In genomic region chr1:1228596-1229321, GRCh38 we compare ENCODE assay signal across 18 cellular contexts. TPM values are rescaled to one million over a fixed set of nuclear protein-coding genes. Genes with fewer than 3 reads are reported as not detected.
DNase-seq lines count a peak whose midpoint lies in the region; ATAC-seq, FAIRE-seq and TF ChIP-seq lines count a peak whose summit lies in the region.
"Had no signal": no experiment of that assay in that cellular context is flagged by ENCODE, and none has a peak within 500 bp of the region (broad histone marks: within the 10 kb centered on the region; RNA-seq: fewer than 3 reads in every experiment).

No MANE protein-coding gene starts in this region.

- H2BK120ac ChIP-seq in H1 (replicated peaks; ENCODE audit: low read depth, low read length) = no peak overlapping the region

- CTCF ChIA-PET in CD4-positive, alpha-beta memory T cell (lab: Charles Lee; ENCODE audit: partially characterized antibody) = interaction anchor here (1.5 kb wide), 1 partner anchor 70 kb away, joined by 3 read pairs; no protein-coding TSS in a partner anchor
- CTCF ChIA-PET in H1 (lab: Charles Lee; ENCODE audit: partially characterized antibody) = interaction anchor here (0.6 to 6.2 kb wide), 9 partner anchors 10 to 277 kb away, joined by 3 to 28 read pairs (median 3); no protein-coding TSS in a partner anchor

- H2BK5ac ChIP-seq in H1 (ENCODE audit: low read depth, low read length) = no peak overlapping the region

- H3K27ac Mint-ChIP-seq in CD4-positive, alpha-beta memory T cell = peak overlapping the region in 2 of 7 donors; percentile 31 to 68

- FAIRE-seq in H1 (lab: Jason Lieb, UNC) (no peak), HTR-8/SVneo (lab: Jason Lieb, UNC) (no peak)
- FAIRE-seq: A204.1 had no signal

- no peaks in the 10 kb centered on the region for H3K9me3 ChIP-seq in CD4-positive, alpha-beta memory T cell (ENCODE audit: control insufficient read depth in 1 of 2, low read length in 2 of 2)
- H3K9me3 ChIP-seq in OCI-LY1 (ENCODE audit: low read length) = no peaks in the 10 kb centered on the region
- H3K9me3 ChIP-seq in H1 (ENCODE audit: insufficient read depth in 2 of 2, low read depth in 1 of 2, low read length in 1 of 2) = peaks cover 0 to 9% of the 10 kb centered on the region in 2 experiments; a peak in 2 of 4 replicates
- H3K9me3 ChIP-seq: BLaER1 treated with 17β-estradiol and CSF1 and Interleukin-3, amounts not matched to agents 10 nM and 100 nM had no signal

- peaks cover 33% of the 10 kb centered on the region for H3K4me1 ChIP-seq in CD4-positive, alpha-beta memory T cell (ENCODE audit: insufficient read depth, low read length)
- H3K4me1 ChIP-seq in OCI-LY1 (ENCODE audit: insufficient read depth, low read length, severe bottlenecking) (peaks cover 37% of the 10 kb centered on the region), H1 (replicated peaks in 1 of 4; ENCODE audit: control insufficient read depth in 3 of 4, insufficient read depth in 4 of 4, low read length in 3 of 4) (peaks cover 0 to 6% (median under 1%) of the 10 kb centered on the region in 4 experiments; a peak in 4 of 7 replicates)

- H2BK12ac ChIP-seq in H1 (ENCODE audit: low read depth, low read length) = no peak overlapping the region

- H3K79me1 ChIP-seq in H1 (ENCODE audit: low read depth, low read length) = peaks cover 41% of the 10 kb centered on the region

- H3K4me2 ChIP-seq in OCI-LY1 (ENCODE audit: low read length) = peak overlapping the region; percentile 78
- H3K4me2 ChIP-seq in H1 (ENCODE audit: insufficient read depth in 1 of 2, low read depth in 2 of 2, low read length in 2 of 2) = no peak overlapping the region

- intact Hi-C loops in CD4-positive, alpha-beta memory T cell (cut with micrococcal nuclease) = no loop called here

- TF ChIP-seq EP300 in H1 (IDR thresholded peaks at IDR 0.05; ENCODE audit: borderline replicate concordance in 1 of 2, low read depth in 2 of 2, low read length in 2 of 2) = no peak

- H2AFZ ChIP-seq in OCI-LY1 (ENCODE audit: low read length) (no peak overlapping the region), H1 (ENCODE audit: low read length) (no peak overlapping the region)

- H3K23me2 ChIP-seq in H1 (ENCODE audit: low read depth, low read length) = peaks cover 7% of the 10 kb centered on the region

- no peaks in the 10 kb centered on the region for H3K9me2 ChIP-seq in OCI-LY1 (ENCODE audit: low read depth, low read length)

- H3K36me3 ChIP-seq in CD4-positive, alpha-beta memory T cell (ENCODE audit: insufficient read depth, low read length) = peaks cover 36% of the 10 kb centered on the region
- peaks cover 52% of the 10 kb centered on the region for H3K36me3 ChIP-seq in OCI-LY1 (ENCODE audit: insufficient read depth, low read length)
- peaks cover 2 to 22% (median 6%) of the 10 kb centered on the region in 4 experiments; a peak in 6 of 8 replicates for H3K36me3 ChIP-seq in H1 (ENCODE audit: control insufficient read depth in 2 of 4, insufficient read depth in 4 of 4, low read length in 3 of 4)

- H3K27me3 ChIP-seq in CD4-positive, alpha-beta memory T cell (ENCODE audit: insufficient read depth, low read length) = no peaks in the 10 kb centered on the region
- H3K27me3 ChIP-seq in OCI-LY1 (ENCODE audit: insufficient read depth, low read length) = no peaks in the 10 kb centered on the region
- H3K27me3 ChIP-seq in H1 (replicated peaks in 1 of 4; ENCODE audit: control insufficient read depth in 3 of 4, extremely low read depth in 1 of 4, insufficient read depth in 3 of 4, low read length in 3 of 4) = no peaks in the 10 kb centered on the region; a peak in 1 of 7 replicates
- H3K27me3 ChIP-seq: BLaER1 treated with 17β-estradiol and CSF1 and Interleukin-3, amounts not matched to agents 10 nM and 100 nM had no signal

- no peak overlapping the region for H3K4me3 ChIP-seq in CD4-positive, alpha-beta memory T cell (ENCODE audit: low read length in 2 of 2)
- peak overlapping the region; percentile 94 for H3K4me3 ChIP-seq in OCI-LY1 (ENCODE audit: low read depth, low read length, poor library complexity, severe bottlenecking)
- no peak overlapping the region for H3K4me3 ChIP-seq in H1 (ENCODE audit: extremely low read depth in 1 of 4, insufficient read depth in 2 of 4, low read depth in 3 of 4, low read length in 4 of 4)

- H3K14ac ChIP-seq in H1 (ENCODE audit: insufficient read length) = no peak overlapping the region

- no peak overlapping the region for H3K4me3 Mint-ChIP-seq in CD4-positive, alpha-beta memory T cell

- H2BK20ac ChIP-seq in H1 (ENCODE audit: low read length) = no peak overlapping the region

- no peak for TF ChIP-seq RAD21 in H1 (IDR thresholded peaks at IDR 0.05 in 1 of 2, conservative IDR thresholded peaks at IDR 0.05 in 1 of 2; ENCODE audit: low read depth in 2 of 2, low read length in 2 of 2)

- H4K91ac ChIP-seq in H1 (replicated peaks; ENCODE audit: insufficient read length, low read length) = no peak overlapping the region

- H3K56ac ChIP-seq in H1 (replicated peaks; ENCODE audit: insufficient read length, low read depth, low read length) = no peak overlapping the region

- H3K79me2 ChIP-seq in OCI-LY1 (ENCODE audit: insufficient read depth, low read length) = peaks cover 19% of the 10 kb centered on the region
- peaks cover 6 to 44% of the 10 kb centered on the region in 2 experiments; a peak in 3 of 4 replicates for H3K79me2 ChIP-seq in H1 (ENCODE audit: control insufficient read depth in 1 of 2, insufficient read depth in 2 of 2, low read length in 2 of 2)

- no peaks in the 10 kb centered on the region for H3F3A ChIP-seq in OCI-LY1 (ENCODE audit: insufficient read depth, low read length)

- H3K9me3 Mint-ChIP-seq in CD4-positive, alpha-beta memory T cell = peaks cover 0 to 4% (median 0%) of the 10 kb centered on the region in 8 donors

- no peak overlapping the region for H3K23ac ChIP-seq in H1 (ENCODE audit: insufficient read length)

- H3K18ac ChIP-seq in H1 (ENCODE audit: extremely low read depth, low read length) = no peak overlapping the region

- DNase-seq in CD4-positive, alpha-beta memory T cell = no peak
- DNase-seq in H1 (ENCODE audit: low read depth in 1 of 2, low spot score in 2 of 2) = no peak
- DNase-seq in D341Med (ENCODE audit: low spot score) = no peak
- no peak for DNase-seq in HTR-8/SVneo (ENCODE audit: insufficient read length, low spot score)
- DNase-seq: DMS 273 treated with DMSO at 0.1 percent for 48 hours, Karpas-422, MM.1S, NCI-H1105, NCI-H1694, NCI-H510A treated with DMSO at 0.1 percent for 48 hours, SHP77 treated with DMSO at 0.1 percent for 48 hours had no signal

- ATAC-seq in GM19023 (IDR thresholded peaks at IDR 0.05; ENCODE audit: unreplicated experiment) = no peak
- ATAC-seq: SK-N-SH treated with all-trans-retinoic acid at 6 μM for 48 hours had no signal

- H3K27me3 Mint-ChIP-seq in CD4-positive, alpha-beta memory T cell = no peaks in the 10 kb centered on the region

- no peak for TF ChIP-seq CTCF in OCI-LY1 (IDR thresholded peaks at IDR 0.05; ENCODE audit: low read length)
- TF ChIP-seq CTCF in H1 (IDR thresholded peaks at IDR 0.05; ENCODE audit: control extremely low read depth in 1 of 3, insufficient read depth in 1 of 3, low read depth in 1 of 3, low read length in 3 of 3) = no peak

- 94% methylated on average over 28 of the region's 28 CpGs; no CpG with 5 or more reads in 1 of the 2 experiments for WGBS in H1 (ENCODE audit: extremely low coverage in 1 of 2, insufficient coverage in 1 of 2, insufficient read length in 1 of 2, insufficient replicate concordance in 2 of 2, low coverage in 1 of 2, low lambda C conversion rate in 2 of 2, missing lambda C conversion rate in 1 of 2), 2 experiments

- peaks cover 15 to 44% (median 28%) of the 10 kb centered on the region in 4 donors for H3K4me1 Mint-ChIP-seq in CD4-positive, alpha-beta memory T cell

- peaks cover 14 to 39% of the 10 kb centered on the region in 2 donors for H3K36me3 Mint-ChIP-seq in CD4-positive, alpha-beta memory T cell

- peak overlapping the region; percentile 15 for H3K27ac ChIP-seq in CD4-positive, alpha-beta memory T cell (ENCODE audit: low read depth, low read length)
- H3K27ac ChIP-seq in OCI-LY1 (ENCODE audit: low read depth, low read length, poor library complexity, severe bottlenecking) (peak overlapping the region; percentile 43), H1 (ENCODE audit: low read depth, low read length) (no peak overlapping the region)
- H3K27ac ChIP-seq: BLaER1 treated with 17β-estradiol and CSF1 and Interleukin-3, amounts not matched to agents 10 nM and 100 nM had no signal

- H4K5ac ChIP-seq in H1 (ENCODE audit: insufficient read length, low read depth, low read length) = no peak overlapping the region

- H2AK5ac ChIP-seq in H1 (ENCODE audit: low read depth, low read length) = no peak overlapping the region

- no peak for TF ChIP-seq POLR2A in H1 (IDR thresholded peaks at IDR 0.05; ENCODE audit: control extremely low read depth in 1 of 2, low read depth in 2 of 2, low read length in 2 of 2)

- no peak overlapping the region for H2BK15ac ChIP-seq in H1 (ENCODE audit: low read length)

- H3K9ac ChIP-seq in OCI-LY1 (ENCODE audit: low read length) = no peak overlapping the region
- H3K9ac ChIP-seq in H1 (replicated peaks in 1 of 4; ENCODE audit: extremely low read depth in 1 of 4, low read depth in 3 of 4, low read length in 3 of 4) = no peak overlapping the region

- POLR2A ChIA-PET in CD4-positive, alpha-beta memory T cell (lab: Charles Lee; ENCODE audit: partially characterized antibody) = interaction anchor here (1.2 kb wide), 1 partner anchor 13 kb away, joined by 3 read pairs; no protein-coding TSS in a partner anchor
- POLR2A ChIA-PET in H1 (lab: Charles Lee; ENCODE audit: partially characterized antibody) = interaction anchor here (1.1 kb wide), 1 partner anchor 8 kb away, joined by 3 read pairs; no protein-coding TSS in a partner anchor

- no peaks in the 10 kb centered on the region for H4K20me1 ChIP-seq in OCI-LY1 (ENCODE audit: insufficient read depth, low read length)
- peaks cover 5 to 28% of the 10 kb centered on the region in 2 experiments for H4K20me1 ChIP-seq in H1 (replicated peaks in 1 of 2; ENCODE audit: control insufficient read depth in 1 of 2, insufficient read depth in 2 of 2, low read length in 2 of 2)

- H3K4ac ChIP-seq in H1 (replicated peaks; ENCODE audit: insufficient read length, low read depth, low read length) = no peak overlapping the region

- no peak overlapping the region for H4K8ac ChIP-seq in H1 (ENCODE audit: extremely low read depth, insufficient read depth, low read length)

RNA-seq across cellular contexts. Expression of gene SDF4, which starts 3.0 kb away (rescaled TPM):
- total RNA-seq in CD4-positive, alpha-beta memory T cell = 100 to 1,000 TPM; 125 to 138 TPM
- 100 to 1,000 TPM in 1 of 2 donors, 10 to 100 TPM in 1; 97.4 to 106 TPM for polyA plus RNA-seq in CD4-positive, alpha-beta memory T cell
- 72.2 and 75.6 TPM in 2 replicates for total RNA-seq in H1 (2021; fragmentation: NEBNext Ultra II Directional; extraction: Animal tissue kit (Norgen Biotek cat#: 25700))
- 45.5 and 69.8 TPM in 2 replicates for polyA plus RNA-seq in H1 (2011; rRNA removed)
- polyA plus RNA-seq in H1 (2011; cell fraction: cytosol; rRNA removed) = 62.5 TPM
- polyA plus RNA-seq in H1 (2011; cell fraction: nucleus; rRNA removed) = 89.3 TPM
- 63.1 to 79.8 TPM (median 77.9 TPM) in 4 replicates for polyA plus RNA-seq in H1 (2012, experiment 1 of 2)
- polyA plus RNA-seq in H1 (2012, experiment 2 of 2) = 55.0 TPM
- 110 TPM for polyA plus RNA-seq in H1 (2013, experiment 1 of 2)
- polyA plus RNA-seq in H1 (2013, experiment 2 of 2) = 117 TPM
- 13.2 and 16.8 TPM in 2 replicates for polyA minus RNA-seq in H1 (2011; rRNA and poly(A)+ RNA removed)
- polyA minus RNA-seq in H1 (2011; cell fraction: cytosol; rRNA and poly(A)+ RNA removed) = 32.2 TPM
- 39.2 TPM for polyA minus RNA-seq in H1 (2011; cell fraction: nucleus; rRNA and poly(A)+ RNA removed)

RNA-seq across cellular contexts. Expression of gene B3GALT6, which starts 3.3 kb away (rescaled TPM):
- total RNA-seq in CD4-positive, alpha-beta memory T cell = 10 to 100 TPM; 23.0 to 23.7 TPM
- polyA plus RNA-seq in CD4-positive, alpha-beta memory T cell = 10 to 100 TPM in 1 of 2 donors, 1 to 10 TPM in 1; 5.4 to 14.4 TPM
- total RNA-seq in H1 (2021; fragmentation: NEBNext Ultra II Directional; extraction: Animal tissue kit (Norgen Biotek cat#: 25700)) = 18.2 and 18.4 TPM in 2 replicates
- 20.4 and 23.1 TPM in 2 replicates for polyA plus RNA-seq in H1 (2011; rRNA removed)
- polyA plus RNA-seq in H1 (2011; cell fraction: cytosol; rRNA removed) = 15.3 TPM
- polyA plus RNA-seq in H1 (2011; cell fraction: nucleus; rRNA removed) = 17.2 TPM
- polyA plus RNA-seq in H1 (2012, experiment 1 of 2) = 10.3 to 13.2 TPM (median 12.4 TPM) in 4 replicates
- 14.7 TPM for polyA plus RNA-seq in H1 (2012, experiment 2 of 2)
- 14.0 TPM for polyA plus RNA-seq in H1 (2013, experiment 1 of 2)
- polyA plus RNA-seq in H1 (2013, experiment 2 of 2) = 13.4 TPM
- 3.6 and 5.1 TPM in 2 replicates for polyA minus RNA-seq in H1 (2011; rRNA and poly(A)+ RNA removed)
- 11.4 TPM for polyA minus RNA-seq in H1 (2011; cell fraction: cytosol; rRNA and poly(A)+ RNA removed)
- polyA minus RNA-seq in H1 (2011; cell fraction: nucleus; rRNA and poly(A)+ RNA removed) = 18.1 TPM

RNA-seq across cellular contexts. Expression of gene TNFRSF4, which starts 14.8 kb away (rescaled TPM):
- 10 to 100 TPM; 13.5 to 15.5 TPM for total RNA-seq in CD4-positive, alpha-beta memory T cell
- 10 to 100 TPM; 63.2 to 75.1 TPM for polyA plus RNA-seq in CD4-positive, alpha-beta memory T cell
- not detected in 2 replicates for total RNA-seq in H1 (2021; fragmentation: NEBNext Ultra II Directional; extraction: Animal tissue kit (Norgen Biotek cat#: 25700))
- 0.06 TPM in 1 of 2 replicates, not detected in the other for polyA plus RNA-seq in H1 (2011; rRNA removed)
- 0.14 TPM for polyA plus RNA-seq in H1 (2011; cell fraction: cytosol; rRNA removed)
- polyA plus RNA-seq in H1 (2011; cell fraction: nucleus; rRNA removed) = 0.19 TPM
- not detected in 4 replicates for polyA plus RNA-seq in H1 (2012, experiment 1 of 2)
- not detected for polyA plus RNA-seq in H1 (2012, experiment 2 of 2)
- not detected for polyA plus RNA-seq in H1 (2013, experiment 1 of 2)
- 0.07 TPM for polyA plus RNA-seq in H1 (2013, experiment 2 of 2)
- polyA minus RNA-seq in H1 (2011; rRNA and poly(A)+ RNA removed) = not detected in 2 replicates
- not detected for polyA minus RNA-seq in H1 (2011; cell fraction: cytosol; rRNA and poly(A)+ RNA removed)
- not detected for polyA minus RNA-seq in H1 (2011; cell fraction: nucleus; rRNA and poly(A)+ RNA removed)
- total RNA-seq: Daoy, H4 had no signal

RNA-seq across cellular contexts. Expression of gene C1QTNF12, which starts 17.8 kb away (rescaled TPM):
- total RNA-seq in CD4-positive, alpha-beta memory T cell = 1 to 10 TPM; 2.4 to 3.3 TPM
- under 1 TPM in 1 of 2 donors, not detected in 1; 0.31 TPM for polyA plus RNA-seq in CD4-positive, alpha-beta memory T cell
- total RNA-seq in H1 (2021; fragmentation: NEBNext Ultra II Directional; extraction: Animal tissue kit (Norgen Biotek cat#: 25700)) = 3.7 and 4.9 TPM in 2 replicates
- polyA plus RNA-seq in H1 (2011; rRNA removed) = 2.1 and 4.8 TPM in 2 replicates
- polyA plus RNA-seq in H1 (2011; cell fraction: cytosol; rRNA removed) = 1.6 TPM
- polyA plus RNA-seq in H1 (2011; cell fraction: nucleus; rRNA removed) = 19.7 TPM
- 2.3 to 5.1 TPM (median 3.6 TPM) in 4 replicates for polyA plus RNA-seq in H1 (2012, experiment 1 of 2)
- 2.6 TPM for polyA plus RNA-seq in H1 (2012, experiment 2 of 2)
- polyA plus RNA-seq in H1 (2013, experiment 1 of 2) = 3.7 TPM
- 3.6 TPM for polyA plus RNA-seq in H1 (2013, experiment 2 of 2)
- not detected in 2 replicates for polyA minus RNA-seq in H1 (2011; rRNA and poly(A)+ RNA removed)
- 2.5 TPM for polyA minus RNA-seq in H1 (2011; cell fraction: cytosol; rRNA and poly(A)+ RNA removed)
- polyA minus RNA-seq in H1 (2011; cell fraction: nucleus; rRNA and poly(A)+ RNA removed) = 3.3 TPM
- total RNA-seq: Daoy, H4 had no signal

RNA-seq across cellular contexts. Expression of gene TNFRSF18, which starts 22.4 kb away (rescaled TPM):
- total RNA-seq in CD4-positive, alpha-beta memory T cell = 1 to 10 TPM; 8.0 to 8.6 TPM
- polyA plus RNA-seq in CD4-positive, alpha-beta memory T cell = 10 to 100 TPM; 22.1 to 27.1 TPM
- total RNA-seq in H1 (2021; fragmentation: NEBNext Ultra II Directional; extraction: Animal tissue kit (Norgen Biotek cat#: 25700)) = 0.92 and 1.5 TPM in 2 replicates
- polyA plus RNA-seq in H1 (2011; rRNA removed) = 2.5 and 2.7 TPM in 2 replicates
- polyA plus RNA-seq in H1 (2011; cell fraction: cytosol; rRNA removed) = 2.9 TPM
- 4.8 TPM for polyA plus RNA-seq in H1 (2011; cell fraction: nucleus; rRNA removed)
- polyA plus RNA-seq in H1 (2012, experiment 1 of 2) = 0.51 to 2.0 TPM (median 1.5 TPM) in 4 replicates
- 1.4 TPM for polyA plus RNA-seq in H1 (2012, experiment 2 of 2)
- polyA plus RNA-seq in H1 (2013, experiment 1 of 2) = 1.4 TPM
- 1.5 TPM for polyA plus RNA-seq in H1 (2013, experiment 2 of 2)
- not detected in 2 replicates for polyA minus RNA-seq in H1 (2011; rRNA and poly(A)+ RNA removed)
- not detected for polyA minus RNA-seq in H1 (2011; cell fraction: cytosol; rRNA and poly(A)+ RNA removed)
- not detected for polyA minus RNA-seq in H1 (2011; cell fraction: nucleus; rRNA and poly(A)+ RNA removed)
- total RNA-seq: H4 had no signal

Comparison
In these comparisons a context has a peak if more than half of its experiments do, and no peak if none do; other contexts are left out.
1. RNA of gene TNFRSF4, which starts 14.8 kb away (total RNA-seq): 13.5 to 15.5 TPM in CD4-positive, alpha-beta memory T cell; not detected in H1; every median in the first group is over 10 times any median in the second.